Comparison of ENCODE assay signal across 1 cellular context in the genomic region with DNA sequence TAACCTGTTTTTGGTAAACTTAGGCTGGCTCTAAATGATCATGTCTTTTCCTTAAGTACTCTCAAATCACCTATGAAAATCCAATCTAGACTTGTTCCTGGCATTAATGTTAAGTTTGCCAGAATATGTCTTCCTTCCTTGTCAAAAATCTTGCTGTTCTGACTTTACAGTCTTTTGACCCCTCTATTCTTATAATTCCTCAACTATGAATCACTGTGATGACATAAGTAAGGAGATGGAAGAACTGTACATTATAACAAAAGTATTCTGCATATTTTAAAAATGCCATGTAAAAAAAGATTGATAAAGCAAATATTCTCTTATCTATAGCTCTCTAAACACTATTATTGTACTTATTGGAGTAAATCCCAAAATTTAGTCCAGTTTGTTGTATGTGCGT.
TF ChIP-seq lines count a peak whose summit lies in the region.

No MANE protein-coding gene starts in this region.

TF ChIP-seq in IMR-90, 13 proteins besides CTCF, POLR2A, EP300 and RAD21:
- TF ChIP-seq, protein P1, sequence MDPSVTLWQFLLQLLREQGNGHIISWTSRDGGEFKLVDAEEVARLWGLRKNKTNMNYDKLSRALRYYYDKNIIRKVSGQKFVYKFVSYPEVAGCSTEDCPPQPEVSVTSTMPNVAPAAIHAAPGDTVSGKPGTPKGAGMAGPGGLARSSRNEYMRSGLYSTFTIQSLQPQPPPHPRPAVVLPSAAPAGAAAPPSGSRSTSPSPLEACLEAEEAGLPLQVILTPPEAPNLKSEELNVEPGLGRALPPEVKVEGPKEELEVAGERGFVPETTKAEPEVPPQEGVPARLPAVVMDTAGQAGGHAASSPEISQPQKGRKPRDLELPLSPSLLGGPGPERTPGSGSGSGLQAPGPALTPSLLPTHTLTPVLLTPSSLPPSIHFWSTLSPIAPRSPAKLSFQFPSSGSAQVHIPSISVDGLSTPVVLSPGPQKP (IDR thresholded peaks at IDR 0.05; ENCODE audit: borderline replicate concordance, low read depth, low read length): no peak
- TF ChIP-seq RCOR1 (IDR thresholded peaks at IDR 0.05; ENCODE audit: insufficient replicate concordance, low read length): no peak
- no peak for TF ChIP-seq MAZ (IDR thresholded peaks at IDR 0.05; ENCODE audit: borderline replicate concordance, low read depth, low read length)
- no peak for TF ChIP-seq RFX5 (IDR thresholded peaks at IDR 0.05; ENCODE audit: low read depth, low read length)
- TF ChIP-seq, protein P2, sequence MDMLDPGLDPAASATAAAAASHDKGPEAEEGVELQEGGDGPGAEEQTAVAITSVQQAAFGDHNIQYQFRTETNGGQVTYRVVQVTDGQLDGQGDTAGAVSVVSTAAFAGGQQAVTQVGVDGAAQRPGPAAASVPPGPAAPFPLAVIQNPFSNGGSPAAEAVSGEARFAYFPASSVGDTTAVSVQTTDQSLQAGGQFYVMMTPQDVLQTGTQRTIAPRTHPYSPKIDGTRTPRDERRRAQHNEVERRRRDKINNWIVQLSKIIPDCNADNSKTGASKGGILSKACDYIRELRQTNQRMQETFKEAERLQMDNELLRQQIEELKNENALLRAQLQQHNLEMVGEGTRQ (IDR thresholded peaks at IDR 0.05; ENCODE audit: low read depth, low read length): no peak
- no peak for TF ChIP-seq SMC3 (IDR thresholded peaks at IDR 0.05; ENCODE audit: low read depth, low read length)
- TF ChIP-seq FOS (IDR thresholded peaks at IDR 0.05; ENCODE audit: low read depth, low read length): no peak
- TF ChIP-seq BHLHE40 (IDR thresholded peaks at IDR 0.05; ENCODE audit: low read depth, low read length): no peak
- TF ChIP-seq MAFK (IDR thresholded peaks at IDR 0.05; ENCODE audit: low read depth, low read length): no peak
- no peak for TF ChIP-seq NFE2L2 (IDR thresholded peaks at IDR 0.05; ENCODE audit: low read depth, low read length)
- TF ChIP-seq CHD1 (IDR thresholded peaks at IDR 0.05; ENCODE audit: low read depth, low read length): no peak
- TF ChIP-seq CEBPB (IDR thresholded peaks at IDR 0.05; ENCODE audit: low read depth, low read length): no peak
- TF ChIP-seq MXI1 (IDR thresholded peaks at IDR 0.05; ENCODE audit: borderline replicate concordance, low read depth, low read length): no peak
